11 cellular contexts compared by ENCODE assay signal in the genomic region with DNA sequence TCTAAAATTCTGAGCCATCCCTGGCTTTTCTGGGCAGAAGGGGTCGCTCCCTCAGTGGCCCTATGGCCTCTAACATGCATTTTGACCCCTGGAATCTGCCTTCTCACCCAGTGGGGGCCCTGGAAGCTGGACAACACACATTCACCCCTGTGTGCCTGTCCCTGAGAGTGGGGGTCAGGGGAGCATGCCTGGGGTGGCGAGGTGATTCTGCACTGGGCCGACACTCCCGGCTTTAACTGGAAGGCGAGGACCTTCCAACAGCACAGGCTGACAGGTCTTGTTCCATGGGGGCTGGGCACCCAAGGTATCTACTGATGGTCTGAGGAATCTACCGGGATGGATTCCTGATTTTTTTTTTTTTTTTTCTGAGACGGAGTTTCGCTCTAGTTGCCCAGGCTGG. TPM values are rescaled to one million over a fixed set of nuclear protein-coding genes. Genes with fewer than 3 reads are reported as not detected.
DNase-seq lines count a peak whose midpoint lies in the region; ATAC-seq, FAIRE-seq and TF ChIP-seq lines count a peak whose summit lies in the region.
"Had no signal": no experiment of that assay in that cellular context is flagged by ENCODE, and none has a peak within 500 bp of the region (broad histone marks: within the 10 kb centered on the region; RNA-seq: fewer than 3 reads in every experiment).

No MANE protein-coding gene starts in this region.

- H3K27me3 ChIP-seq in small intestine (ENCODE audit: control insufficient read depth in 2 of 2, insufficient read depth in 2 of 2, low read length in 2 of 2) = no peaks in the 10 kb centered on the region

- peaks cover 16% of the 10 kb centered on the region for H3K36me3 Mint-ChIP-seq in stimulated activated naive CD8-positive, alpha-beta T cell treated with anti-CD3 and anti-CD28 coated beads, Interleukin-15, Interleukin-2, amounts not matched to agents 100 ng/mL and 50 ng/mL, for 24 hours (ENCODE audit: low read depth)
- H3K36me3 Mint-ChIP-seq in osteocyte (ENCODE audit: unreplicated experiment) = peaks cover 10% of the 10 kb centered on the region
- H3K36me3 Mint-ChIP-seq in nephron progenitor cell (ENCODE audit: low read depth) = peaks cover 18% of the 10 kb centered on the region

- peak overlapping the region in 1 of 2 donors; percentile 72 for H3K27ac ChIP-seq in small intestine (ENCODE audit: low read depth in 1 of 2, low read length in 1 of 2)
- H3K27ac ChIP-seq: KMS-11 had no signal

- no peak overlapping the region for H3K4me3 Mint-ChIP-seq in stimulated activated naive CD8-positive, alpha-beta T cell treated with anti-CD3 and anti-CD28 coated beads, Interleukin-15, Interleukin-2, amounts not matched to agents 100 ng/mL and 50 ng/mL, for 24 hours
- H3K4me3 Mint-ChIP-seq in osteocyte (ENCODE audit: unreplicated experiment) = no peak overlapping the region
- no peak overlapping the region for H3K4me3 Mint-ChIP-seq in nephron progenitor cell
- H3K4me3 Mint-ChIP-seq: memory B cell had no signal

- ATAC-seq in stimulated activated naive CD8-positive, alpha-beta T cell treated with anti-CD3 and anti-CD28 coated beads, Interleukin-15, Interleukin-2, amounts not matched to agents 100 U/mL and 50 U/mL, for 24 hours = no peak

- WGBS in small intestine, 3 donors = 87 to 96% (median 93%) methylated on average over 8 of the region's 8 CpGs

- H3K27ac Mint-ChIP-seq in stimulated activated naive CD8-positive, alpha-beta T cell treated with anti-CD3 and anti-CD28 coated beads, Interleukin-15, Interleukin-2, amounts not matched to agents 100 ng/mL and 50 ng/mL, for 24 hours = peak overlapping the region; percentile 50
- H3K27ac Mint-ChIP-seq in osteocyte (ENCODE audit: unreplicated experiment) (peak overlapping the region; percentile 92), nephron progenitor cell (no peak overlapping the region)
- H3K27ac Mint-ChIP-seq: memory B cell had no signal

- no peak overlapping the region for H3K4me3 ChIP-seq in small intestine (ENCODE audit: low read depth in 1 of 2, low read length in 2 of 2)

- H3K9me3 Mint-ChIP-seq in stimulated activated naive CD8-positive, alpha-beta T cell treated with anti-CD3 and anti-CD28 coated beads, Interleukin-15, Interleukin-2, amounts not matched to agents 100 ng/mL and 50 ng/mL, for 24 hours = no peaks in the 10 kb centered on the region
- H3K9me3 Mint-ChIP-seq in osteocyte (ENCODE audit: unreplicated experiment) (no peaks in the 10 kb centered on the region), nephron progenitor cell (no peaks in the 10 kb centered on the region)
- H3K9me3 Mint-ChIP-seq: memory B cell had no signal

- TF ChIP-seq CTCF in osteocyte (IDR thresholded peaks at IDR 0.05) (no peak), nephron progenitor cell (IDR thresholded peaks at IDR 0.05) (no peak)

- peaks cover 55% of the 10 kb centered on the region for H3K4me1 Mint-ChIP-seq in stimulated activated naive CD8-positive, alpha-beta T cell treated with anti-CD3 and anti-CD28 coated beads, Interleukin-15, Interleukin-2, amounts not matched to agents 100 ng/mL and 50 ng/mL, for 24 hours (ENCODE audit: low read depth)
- H3K4me1 Mint-ChIP-seq in osteocyte (ENCODE audit: unreplicated experiment) (peaks cover 67% of the 10 kb centered on the region), nephron progenitor cell (peaks cover 36% of the 10 kb centered on the region)

- H3K27me3 Mint-ChIP-seq in stimulated activated naive CD8-positive, alpha-beta T cell treated with anti-CD3 and anti-CD28 coated beads, Interleukin-15, Interleukin-2, amounts not matched to agents 100 ng/mL and 50 ng/mL, for 24 hours = no peaks in the 10 kb centered on the region
- H3K27me3 Mint-ChIP-seq in osteocyte (ENCODE audit: unreplicated experiment) (no peaks in the 10 kb centered on the region), nephron progenitor cell (ENCODE audit: low read depth, poor library complexity) (no peaks in the 10 kb centered on the region)
- H3K27me3 Mint-ChIP-seq: memory B cell had no signal

- DNase-seq in stimulated activated naive CD8-positive, alpha-beta T cell treated with anti-CD3 and anti-CD28 coated beads, Interleukin-15, Interleukin-2, amounts not matched to agents 100 U/mL and 50 U/mL, for 24 hours = no peak
- DNase-seq in dermis blood vessel endothelial cell = peak; percentile 35
- DNase-seq in osteocyte (ENCODE audit: extremely low spot score, unreplicated experiment) = no peak
- DNase-seq in stimulated activated CD8-positive, alpha-beta memory T cell treated with anti-CD3 and anti-CD28 coated beads, Interleukin-4, amount 100 ng/mL, for 48 hours = no peak
- no peak for DNase-seq in nephron progenitor cell
- no peak for DNase-seq in hippocampal formation (lab: John Stamatoyannopoulos, UW)
- no peak for DNase-seq in small intestine
- DNase-seq: SIG-M5 had no signal

- no peak for FAIRE-seq in small intestine (lab: Jason Lieb, UNC)

- no peaks in the 10 kb centered on the region for H3K36me3 ChIP-seq in small intestine (ENCODE audit: control insufficient read depth in 2 of 2, insufficient read depth in 2 of 2, low read length in 2 of 2)

- H3K4me1 ChIP-seq in small intestine (ENCODE audit: control insufficient read depth in 2 of 2, insufficient read depth in 1 of 2, low read depth in 1 of 2, low read length in 1 of 2) = peaks cover 0 to 4% of the 10 kb centered on the region in 2 donors

- H3K9me3 ChIP-seq in small intestine (ENCODE audit: control insufficient read depth, low read depth) = no peaks in the 10 kb centered on the region

RNA-seq across cellular contexts. Expression of a gene that starts 10.7 kb away (rescaled TPM):
- total RNA-seq in dermis blood vessel endothelial cell (195 and 382 TPM in 2 replicates), osteocyte (37.6 and 40.2 TPM in 2 replicates)
- 10 to 100 TPM in 1 of 3 donors, 1 to 10 TPM in 2; 1.8 to 16.7 (median 4.6) TPM for polyA plus RNA-seq in small intestine

RNA-seq across cellular contexts. Expression of a gene that starts 40.7 kb away (rescaled TPM):
- total RNA-seq in dermis blood vessel endothelial cell (24.4 and 29.6 TPM in 2 replicates), osteocyte (37.0 and 46.0 TPM in 2 replicates)
- 10 to 100 TPM; 12.0 to 15.0 (median 14.1) TPM for polyA plus RNA-seq in small intestine
